19 cellular contexts compared by ENCODE assay signal in the genomic region with DNA sequence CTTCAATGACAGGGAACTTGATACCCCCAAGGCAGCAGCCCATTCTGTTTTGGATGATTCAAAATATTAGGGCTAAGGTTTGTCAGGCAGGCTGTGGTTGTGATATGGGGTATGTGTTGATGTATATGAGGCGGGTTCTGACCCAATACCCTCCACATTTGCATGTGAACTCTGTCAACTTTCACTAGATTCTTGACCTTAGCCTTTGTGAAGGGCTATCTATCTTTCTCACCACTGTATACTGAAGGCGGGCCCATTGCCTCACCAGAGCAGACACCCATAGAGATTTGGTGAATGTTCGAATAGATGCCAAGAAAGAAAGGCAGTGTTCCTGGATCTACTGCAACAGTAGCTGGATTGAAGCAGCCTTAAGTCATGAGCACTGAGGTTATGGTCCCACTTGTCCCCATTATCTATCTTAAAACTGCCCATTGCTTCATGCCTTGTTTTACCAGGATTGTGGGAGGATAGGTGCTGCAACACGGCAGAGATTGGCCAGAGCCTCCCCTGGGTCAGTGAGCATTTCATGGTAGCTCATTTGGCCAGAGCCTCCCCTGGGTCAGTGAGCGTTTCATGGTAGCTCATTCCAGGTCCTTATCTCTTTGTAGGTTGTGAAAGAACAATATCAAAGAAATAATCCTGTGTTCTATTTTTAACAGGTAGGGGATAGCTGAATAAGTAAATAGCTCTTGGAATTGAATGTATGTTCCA.
A peak's percentile ranks its signal among the peaks of the same experiment; 100 is the strongest.
DNase-seq lines count a peak whose midpoint lies in the region; ATAC-seq, FAIRE-seq and TF ChIP-seq lines count a peak whose summit lies in the region.
"Had no signal": no experiment of that assay in that cellular context is flagged by ENCODE, and none has a peak within 500 bp of the region (broad histone marks: within the 10 kb centered on the region; RNA-seq: fewer than 3 reads in every experiment).

No MANE protein-coding gene starts in this region.

- FAIRE-seq in keratinocyte (lab: Jason Lieb, UNC), result no peak
- FAIRE-seq in D721Med (lab: Jason Lieb, UNC), result no peak

- H3K4ac ChIP-seq in mesendoderm (ENCODE audit: low read depth, low read length), result no peak overlapping the region

- no peak overlapping the region for H2BK120ac ChIP-seq in mesendoderm (ENCODE audit: low read depth, low read length)

- H3K79me1 ChIP-seq in mesendoderm (ENCODE audit: low read length), result no peaks in the 10 kb centered on the region

- H3K56ac ChIP-seq in mesendoderm (ENCODE audit: low read length), result no peak overlapping the region

- H3K9me3 ChIP-seq in cardiac muscle cell (ENCODE audit: low read depth) (no peaks in the 10 kb centered on the region), SJSA1 (replicated peaks) (no peaks in the 10 kb centered on the region), keratinocyte (ENCODE audit: control insufficient read depth, low read depth, low read length) (no peaks in the 10 kb centered on the region)
- H3K9me3 ChIP-seq: BLaER1 had no signal

- intact Hi-C loops in left ventricle myocardium superior (cut with micrococcal nuclease), result no loop called here

- WGBS in mesendoderm (ENCODE audit: extremely low coverage, insufficient coverage, low lambda C conversion rate), result no CpG with 5 or more reads among the region's 5 CpGs

- no peak overlapping the region for H3K9ac ChIP-seq in keratinocyte (ENCODE audit: control insufficient read depth, extremely low read depth, insufficient read depth, low read length)
- H3K9ac ChIP-seq in mesendoderm (ENCODE audit: low read length), result no peak overlapping the region
- H3K9ac ChIP-seq: BLaER1 had no signal

- H3K4me3 ChIP-seq in cardiac muscle cell (no peak overlapping the region), SJSA1 (no peak overlapping the region), keratinocyte (ENCODE audit: control insufficient read depth in 2 of 3, extremely low read depth in 1 of 3, insufficient read depth in 2 of 3, low read depth in 1 of 3, low read length in 3 of 3) (no peak overlapping the region), mesendoderm (ENCODE audit: low read length) (no peak overlapping the region)
- H3K4me3 ChIP-seq: BLaER1, GM23338 had no signal

- H3K9me1 ChIP-seq in keratinocyte (ENCODE audit: control insufficient read depth, extremely low read depth, insufficient read depth, low read length), result no peaks in the 10 kb centered on the region

- H4K8ac ChIP-seq in mesendoderm (ENCODE audit: low read depth, low read length), result no peak overlapping the region

- H3K18ac ChIP-seq in mesendoderm (ENCODE audit: low read length), result no peak overlapping the region

- H3K79me2 ChIP-seq in keratinocyte (ENCODE audit: control insufficient read depth, insufficient read depth, low read length), result no peaks in the 10 kb centered on the region
- no peaks in the 10 kb centered on the region for H3K79me2 ChIP-seq in mesendoderm (ENCODE audit: control insufficient read depth, insufficient read depth, low read length)

- peak overlapping the region; percentile 1 for H3K27ac ChIP-seq in cardiac muscle cell
- H3K27ac ChIP-seq in SJSA1, result peak overlapping the region; percentile 31
- no peak overlapping the region for H3K27ac ChIP-seq in keratinocyte (ENCODE audit: control insufficient read depth, insufficient read depth, low read length)
- no peak overlapping the region for H3K27ac ChIP-seq in mesendoderm (ENCODE audit: low read depth, low read length)
- H3K27ac ChIP-seq: BLaER1, RWPE1 had no signal

- H2BK5ac ChIP-seq in mesendoderm (ENCODE audit: low read length), result no peak overlapping the region

- TF ChIP-seq CTCF in cardiac muscle cell (IDR thresholded peaks at IDR 0.05; ENCODE audit: low read depth, low read length) (no peak), keratinocyte (optimal IDR thresholded peaks at IDR 0.05 in 1 of 3, IDR thresholded peaks at IDR 0.05 in 1 of 3, conservative IDR thresholded peaks at IDR 0.05 in 1 of 3; ENCODE audit: extremely low read depth in 1 of 3, insufficient read depth in 2 of 3, low read length in 3 of 3) (no peak), D721Med (IDR thresholded peaks at IDR 0.05; ENCODE audit: insufficient read depth, missing control alignments) (no peak)

- ATAC-seq in left ventricle myocardium superior (no peak), HG03457 (IDR thresholded peaks at IDR 0.05; ENCODE audit: unreplicated experiment) (no peak)
- ATAC-seq: CD8-positive, alpha-beta T cell; GM23338 had no signal

- no peak overlapping the region for H3K23ac ChIP-seq in mesendoderm (ENCODE audit: low read length)

- H2BK15ac ChIP-seq in mesendoderm (replicated peaks; ENCODE audit: low read depth), result no peak overlapping the region

- H3K4me1 ChIP-seq in cardiac muscle cell (ENCODE audit: low read depth) (peaks cover 28% of the 10 kb centered on the region), SJSA1 (replicated peaks) (peaks cover 22% of the 10 kb centered on the region), keratinocyte (ENCODE audit: control insufficient read depth, extremely low read depth, insufficient read depth, low read length) (peaks cover 12% of the 10 kb centered on the region), mesendoderm (ENCODE audit: control insufficient read depth, low read depth, low read length) (no peaks in the 10 kb centered on the region)
- H3K4me1 ChIP-seq: BLaER1 had no signal

- no peaks in the 10 kb centered on the region for H4K20me1 ChIP-seq in keratinocyte (ENCODE audit: control insufficient read depth, extremely low read depth, insufficient read depth, low read length)
- H4K20me1 ChIP-seq: BLaER1 had no signal

- no peak for DNase-seq in cardiac muscle cell (ENCODE audit: low read depth in 1 of 2, low spot score in 1 of 2)
- no peak for DNase-seq in left ventricle myocardium superior
- no peak for DNase-seq in SJSA1 (ENCODE audit: low read depth in 1 of 2, low spot score in 2 of 2)
- DNase-seq in keratinocyte (ENCODE audit: low read depth, low spot score), result no peak
- no peak for DNase-seq in stimulated activated CD4-positive, alpha-beta T cell treated with anti-CD3 and anti-CD28 coated beads, Interleukin-4, amount 100 ng/mL, for 24 hours
- DNase-seq in D721Med (ENCODE audit: insufficient read length, low spot score), result no peak
- no peak for DNase-seq in mesendoderm
- DNase-seq: CD8-positive, alpha-beta T cell; DMS79; Kasumi-1; MM.1S; NCI-H1092 treated with DMSO at 0.1 percent for 48 hours; NCI-H1694 treated with DMSO at 0.1 percent for 48 hours; NCI-H345; NCI-H526 treated with DMSO at 0.1 percent for 48 hours had no signal

- no peaks in the 10 kb centered on the region for H3K27me3 ChIP-seq in cardiac muscle cell
- H3K27me3 ChIP-seq in SJSA1 (replicated peaks), result no peaks in the 10 kb centered on the region
- H3K27me3 ChIP-seq in keratinocyte (ENCODE audit: control insufficient read depth, extremely low read depth, insufficient read depth, low read length), result no peaks in the 10 kb centered on the region
- H3K27me3 ChIP-seq in mesendoderm (ENCODE audit: insufficient read depth, low read length, poor library complexity), result no peaks in the 10 kb centered on the region
- H3K27me3 ChIP-seq: BLaER1 had no signal

- dilution Hi-C loops in keratinocyte (cut with MboI; ENCODE audit: extremely low pct_ligation_motif_present, low sequenced_read_pairs), result no loop called here

- no peak overlapping the region for H4K5ac ChIP-seq in mesendoderm (ENCODE audit: low read length)

- no peak overlapping the region for H2AFZ ChIP-seq in keratinocyte (ENCODE audit: control insufficient read depth, low read length)
- H2AFZ ChIP-seq: GM23338 had no signal

- no peak overlapping the region for H2AK5ac ChIP-seq in mesendoderm (ENCODE audit: low read length)

- peak overlapping the region; percentile 13 for H3K4me2 ChIP-seq in keratinocyte (ENCODE audit: control insufficient read depth, extremely low read depth, insufficient read depth, low read depth, low read length)
- H3K4me2 ChIP-seq in mesendoderm (ENCODE audit: low read length), result no peak overlapping the region
- H3K4me2 ChIP-seq: BLaER1, GM23338 had no signal

- H3K36me3 ChIP-seq in cardiac muscle cell (no peaks in the 10 kb centered on the region), SJSA1 (no peaks in the 10 kb centered on the region), keratinocyte (ENCODE audit: control insufficient read depth in 2 of 2, extremely low read depth in 1 of 2, insufficient read depth in 2 of 2, low read length in 2 of 2) (no peaks in the 10 kb centered on the region), mesendoderm (ENCODE audit: control insufficient read depth, insufficient read depth, low read length) (no peaks in the 10 kb centered on the region)
- H3K36me3 ChIP-seq: BLaER1 had no signal

Comparison
In these comparisons a context has a peak if more than half of its experiments do, and no peak if none do; other contexts are left out.
1. H3K27ac ChIP-seq: peak in cardiac muscle cell (single experiment) and SJSA1 (single experiment); none in keratinocyte (single experiment) and mesendoderm (single experiment).